In the genomic region with DNA sequence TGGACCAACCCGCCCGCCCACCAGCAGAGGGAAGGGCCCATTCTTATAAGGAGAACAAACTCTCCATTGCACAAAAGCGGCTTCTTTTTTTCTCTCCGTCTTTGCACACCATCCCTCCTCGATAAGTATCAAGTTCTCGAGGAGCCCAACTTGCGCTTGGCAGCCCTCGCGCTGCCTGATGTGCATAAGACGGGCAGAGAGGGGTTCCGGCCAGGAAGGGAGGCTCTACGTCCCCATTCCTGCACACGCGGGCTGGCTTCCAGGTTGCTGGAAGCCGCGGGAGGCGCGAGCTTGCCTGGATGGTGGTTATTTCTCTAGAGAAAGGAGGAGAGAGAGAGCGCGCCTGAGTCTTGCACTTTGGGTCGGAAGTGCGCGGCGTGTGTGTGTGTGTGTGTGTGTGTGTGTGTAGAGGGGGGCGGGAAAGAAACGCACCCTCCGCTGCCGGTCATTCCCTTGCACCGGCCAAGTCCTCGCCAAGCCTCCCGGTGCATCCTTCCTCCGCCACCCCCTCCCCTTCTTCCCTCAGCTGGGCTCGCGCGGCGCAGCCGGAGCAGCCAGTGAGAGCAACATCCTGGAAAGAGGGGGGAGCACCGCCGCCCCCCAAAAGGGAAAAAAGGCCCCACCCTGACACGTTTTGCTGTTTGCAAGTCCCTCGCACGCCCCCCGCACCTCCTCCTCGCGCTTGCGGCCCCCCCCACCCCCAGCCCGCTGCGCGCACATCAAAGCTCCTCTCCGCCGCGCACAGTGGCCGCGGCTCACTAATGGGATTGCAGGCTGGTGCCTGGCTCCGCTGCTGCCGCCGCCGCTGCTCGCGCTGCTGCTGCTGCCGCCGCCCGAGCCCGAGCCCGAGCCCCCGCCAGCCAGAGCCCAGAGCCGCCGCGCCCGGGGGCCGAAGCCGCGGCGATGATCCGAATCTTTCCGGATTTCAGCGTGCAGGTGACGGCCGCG, we compare ENCODE assay signal across 9 cellular contexts. TPM values are rescaled to one million over a fixed set of nuclear protein-coding genes. Genes with fewer than 3 reads are reported as not detected.
A peak's percentile ranks its signal among the peaks of the same experiment; 100 is the strongest.
DNase-seq lines count a peak whose midpoint lies in the region; ATAC-seq and TF ChIP-seq lines count a peak whose summit lies in the region.
"Had no signal": no experiment of that assay in that cellular context is flagged by ENCODE, and none has a peak within 500 bp of the region (broad histone marks: within the 10 kb centered on the region; RNA-seq: fewer than 3 reads in every experiment).

No MANE protein-coding gene starts in this region.

- peaks cover 54% of the 10 kb centered on the region for H3K27me3 Mint-ChIP-seq in HFFc6 (ENCODE audit: insufficient read depth)
- peaks cover 63% of the 10 kb centered on the region for H3K27me3 Mint-ChIP-seq in activated naive CD8-positive, alpha-beta T cell treated with anti-CD3 and anti-CD28 coated beads, Interleukin-2, amount 10 ng/mL, durations not matched to agents 7 days and 5 days

- POLR2A ChIA-PET in activated naive CD8-positive, alpha-beta T cell treated with anti-CD3 and anti-CD28 coated beads, Interleukin-2, amount 10 ng/mL, durations not matched to agents 7 days and 5 days (lab: Charles Lee) = no interaction called here

- H3K27ac ChIP-seq in ACC112 (ENCODE audit: low read depth, low read length) = no peak overlapping the region

- peak overlapping the region; percentile 80 for H3K4me3 ChIP-seq in ACC112 (ENCODE audit: low read depth, low read length)
- H3K4me3 ChIP-seq in iPS-11a (ENCODE audit: low read depth, low read length) = peak overlapping the region; percentile 47
- H3K4me3 ChIP-seq in skeletal muscle cell (ENCODE audit: low read depth, low read length) = peak overlapping the region; percentile 53

- TF ChIP-seq CTCF in HFFc6 (IDR thresholded peaks at IDR 0.05) = no peak

- no peak for TF ChIP-seq POLR2A in erythroblast (IDR thresholded peaks at IDR 0.05; ENCODE audit: low read length)

- H3K9me3 Mint-ChIP-seq in HFFc6 = no peaks in the 10 kb centered on the region
- no peaks in the 10 kb centered on the region for H3K9me3 Mint-ChIP-seq in activated naive CD8-positive, alpha-beta T cell treated with anti-CD3 and anti-CD28 coated beads, Interleukin-2, amount 10 ng/mL, durations not matched to agents 7 days and 5 days
- H3K9me3 Mint-ChIP-seq: activated naive CD4-positive, alpha-beta T cell treated with anti-CD3 and anti-CD28 coated beads, Interleukin-2, amount 50 U/mL, for 24 hours had no signal

- H3K4me3 Mint-ChIP-seq in HFFc6 = peak overlapping the region; percentile 78
- H3K4me3 Mint-ChIP-seq in activated naive CD8-positive, alpha-beta T cell treated with anti-CD3 and anti-CD28 coated beads, Interleukin-2, amount 10 ng/mL, durations not matched to agents 7 days and 5 days = peak overlapping the region; percentile 16
- H3K4me3 Mint-ChIP-seq: activated naive CD4-positive, alpha-beta T cell treated with anti-CD3 and anti-CD28 coated beads, Interleukin-2, amount 50 U/mL, for 24 hours had no signal

- H3K79me2 ChIP-seq in ACC112 (ENCODE audit: control insufficient read depth, insufficient read depth, low read length, unreplicated experiment) = no peaks in the 10 kb centered on the region

- peaks cover 6% of the 10 kb centered on the region for H3K4me1 ChIP-seq in ACC112 (ENCODE audit: control insufficient read depth, insufficient read depth, low read length, unreplicated experiment)

- H3K27ac Mint-ChIP-seq in HFFc6 = no peak overlapping the region
- H3K27ac Mint-ChIP-seq in activated naive CD8-positive, alpha-beta T cell treated with anti-CD3 and anti-CD28 coated beads, Interleukin-2, amount 10 ng/mL, durations not matched to agents 7 days and 5 days = no peak overlapping the region
- H3K27ac Mint-ChIP-seq: activated naive CD4-positive, alpha-beta T cell treated with anti-CD3 and anti-CD28 coated beads, Interleukin-2, amount 50 U/mL, for 24 hours had no signal

- no peak for ATAC-seq in activated naive CD8-positive, alpha-beta T cell treated with anti-CD3 and anti-CD28 coated beads, Interleukin-2, amount 10 ng/mL, durations not matched to agents 7 days and 5 days (ENCODE audit: low read depth)
- no peak for ATAC-seq in HG03565 (IDR thresholded peaks at IDR 0.05; ENCODE audit: unreplicated experiment)

- H3K27me3 ChIP-seq in ACC112 (ENCODE audit: insufficient read depth, low read length) = peaks cover 79% of the 10 kb centered on the region

- H3K36me3 Mint-ChIP-seq in HFFc6 (ENCODE audit: low read depth) = no peaks in the 10 kb centered on the region
- no peaks in the 10 kb centered on the region for H3K36me3 Mint-ChIP-seq in activated naive CD8-positive, alpha-beta T cell treated with anti-CD3 and anti-CD28 coated beads, Interleukin-2, amount 10 ng/mL, durations not matched to agents 7 days and 5 days
- H3K36me3 Mint-ChIP-seq: activated naive CD4-positive, alpha-beta T cell treated with anti-CD3 and anti-CD28 coated beads, Interleukin-2, amount 50 U/mL, for 24 hours had no signal

- H3K36me3 ChIP-seq in ACC112 (ENCODE audit: insufficient read depth, low read length) = no peaks in the 10 kb centered on the region

- peaks cover 18% of the 10 kb centered on the region for H3K4me1 Mint-ChIP-seq in HFFc6 (ENCODE audit: low read depth)
- H3K4me1 Mint-ChIP-seq in activated naive CD8-positive, alpha-beta T cell treated with anti-CD3 and anti-CD28 coated beads, Interleukin-2, amount 10 ng/mL, durations not matched to agents 7 days and 5 days = peaks cover 2% of the 10 kb centered on the region

- peak overlapping the region; percentile 74 for H2AFZ ChIP-seq in ACC112 (ENCODE audit: low read length, unreplicated experiment)

- DNase-seq in HFFc6 (no peak), skeletal muscle cell (ENCODE audit: low read depth) (no peak), EL (no peak), erythroblast (lab: John Stamatoyannopoulos, UW) (no peak)
- peak; percentile 29 for DNase-seq in activated naive CD8-positive, alpha-beta T cell treated with anti-CD3 and anti-CD28 coated beads, Interleukin-2, amount 10 ng/mL, durations not matched to agents 7 days and 5 days

RNA-seq across cellular contexts. Expression of a gene that starts 4.5 kb away (rescaled TPM):
- total RNA-seq in HFFc6 (2021; fragmentation: NEBNext Ultra II Directional; extraction: Animal tissue kit (Norgen Biotek cat#: 25700)) = not detected
- not detected for total RNA-seq in activated naive CD8-positive, alpha-beta T cell treated with anti-CD3 and anti-CD28 coated beads, Interleukin-2, amount 10 ng/mL, durations not matched to agents 7 days and 5 days
